ENCODE assay signal across 15 cellular contexts in the genomic region with DNA sequence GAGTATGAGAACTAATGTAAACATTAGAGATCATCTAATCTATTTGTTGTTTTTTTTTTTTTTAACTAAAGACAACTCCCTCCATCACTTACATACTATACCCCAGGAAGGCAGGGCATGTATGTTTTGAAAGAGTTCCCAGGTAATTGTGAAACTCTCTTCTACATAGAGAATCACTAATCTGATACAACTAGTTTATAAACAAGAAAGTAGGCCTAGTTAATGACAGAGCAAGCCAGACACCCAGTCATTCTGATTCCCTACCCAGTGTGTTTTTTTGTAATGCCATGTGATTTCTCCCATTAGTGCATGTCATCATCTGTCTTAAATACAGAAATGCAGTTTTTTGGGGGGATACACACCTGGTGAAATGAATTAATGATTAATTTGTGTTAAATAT.
DNase-seq lines count a peak whose midpoint lies in the region; ATAC-seq and TF ChIP-seq lines count a peak whose summit lies in the region.
"Had no signal": no experiment of that assay in that cellular context is flagged by ENCODE, and none has a peak within 500 bp of the region (broad histone marks: within the 10 kb centered on the region; RNA-seq: fewer than 3 reads in every experiment).

No MANE protein-coding gene starts in this region.

- no peak overlapping the region for H3K4me3 ChIP-seq in body of pancreas
- H3K4me3 ChIP-seq in A673 (ENCODE audit: low read depth, low read length, poor library complexity, severe bottlenecking) = no peak overlapping the region
- H3K4me3 ChIP-seq: BLaER1 treated with 17β-estradiol and CSF1 and Interleukin-3, amounts not matched to agents 10 nM and 100 nM had no signal

- H3K4me3 Mint-ChIP-seq in activated T-cell treated with anti-CD3 and anti-CD28 coated beads, Interleukin-2, amount 50 U/mL, for 72 hours = no peak overlapping the region
- no peak overlapping the region for H3K4me3 Mint-ChIP-seq in activated T-cell treated with anti-CD3 and anti-CD28 coated beads, Interleukin-2, amount 50 U/mL, for 24 hours
- H3K4me3 Mint-ChIP-seq in naive thymus-derived CD8-positive, alpha-beta T cell = no peak overlapping the region
- H3K4me3 Mint-ChIP-seq: CD4-positive, CD25-positive, alpha-beta regulatory T cell; H9 had no signal

- in situ Hi-C loops in Caki2 (cut with HindIII; ENCODE audit: low pct_unique_long_range_greater_than_20kb, low sequenced_read_pairs) = no loop called here

- ATAC-seq in activated T-cell treated with anti-CD3 and anti-CD28 coated beads, Interleukin-2, amount 50 U/mL, for 72 hours (replicated peaks in 1 of 2) = no peak
- peak; percentile 55 for ATAC-seq in body of pancreas
- no peak for ATAC-seq in naive thymus-derived CD8-positive, alpha-beta T cell
- ATAC-seq in HG03097 (IDR thresholded peaks at IDR 0.05; ENCODE audit: low FRiP score, unreplicated experiment) = no peak

- TF ChIP-seq POLR2A in body of pancreas (IDR thresholded peaks at IDR 0.05) = no peak

- BruUV-seq in A673 (replicated peaks; lab: Mats Ljungman, UMichigan) = no TSS peak

- H3K27ac ChIP-seq in body of pancreas (no peak overlapping the region), A673 (ENCODE audit: low read depth, low read length, poor library complexity, severe bottlenecking) (no peak overlapping the region)
- H3K27ac ChIP-seq: 22Rv1; BLaER1 treated with 17β-estradiol and CSF1 and Interleukin-3, amounts not matched to agents 10 nM and 100 nM had no signal

- CTCF ChIA-PET in A673 (lab: Charles Lee) = no interaction called here

- POLR2A ChIA-PET in naive thymus-derived CD8-positive, alpha-beta T cell (lab: Charles Lee) = no interaction called here
- POLR2A ChIA-PET in A673 (lab: Charles Lee; ENCODE audit: low non-redundant PET) = no interaction called here

- H3K36me3 Mint-ChIP-seq in activated T-cell treated with anti-CD3 and anti-CD28 coated beads, Interleukin-2, amount 50 U/mL, for 72 hours (ENCODE audit: insufficient read depth in 2 of 2) = peaks cover 0 to 6% of the 10 kb centered on the region in 2 donors
- peaks cover 50% of the 10 kb centered on the region for H3K36me3 Mint-ChIP-seq in activated T-cell treated with anti-CD3 and anti-CD28 coated beads, Interleukin-2, amount 50 U/mL, for 24 hours (ENCODE audit: low read depth)
- H3K36me3 Mint-ChIP-seq in naive thymus-derived CD8-positive, alpha-beta T cell = peaks cover 16 to 85% (median 37%) of the 10 kb centered on the region in 3 donors

- no peaks in the 10 kb centered on the region for H3K27me3 Mint-ChIP-seq in activated T-cell treated with anti-CD3 and anti-CD28 coated beads, Interleukin-2, amount 50 U/mL, for 72 hours (ENCODE audit: low read depth)
- no peaks in the 10 kb centered on the region for H3K27me3 Mint-ChIP-seq in activated T-cell treated with anti-CD3 and anti-CD28 coated beads, Interleukin-2, amount 50 U/mL, for 24 hours
- no peaks in the 10 kb centered on the region for H3K27me3 Mint-ChIP-seq in naive thymus-derived CD8-positive, alpha-beta T cell
- H3K27me3 Mint-ChIP-seq: CD4-positive, CD25-positive, alpha-beta regulatory T cell had no signal

- H3K36me3 ChIP-seq in body of pancreas (replicated peaks in 1 of 2; ENCODE audit: insufficient read depth in 1 of 2, low read depth in 2 of 2) (peaks cover 0 to 8% of the 10 kb centered on the region in 2 donors), A673 (ENCODE audit: insufficient read depth, low read length, poor library complexity, severe bottlenecking) (no peaks in the 10 kb centered on the region)

- H3K4me1 Mint-ChIP-seq in activated T-cell treated with anti-CD3 and anti-CD28 coated beads, Interleukin-2, amount 50 U/mL, for 72 hours (ENCODE audit: low read depth) = peaks cover 9% of the 10 kb centered on the region
- H3K4me1 Mint-ChIP-seq in activated T-cell treated with anti-CD3 and anti-CD28 coated beads, Interleukin-2, amount 50 U/mL, for 24 hours (ENCODE audit: low read depth) = peaks cover 25% of the 10 kb centered on the region
- H3K4me1 Mint-ChIP-seq in naive thymus-derived CD8-positive, alpha-beta T cell = peaks cover 15 to 45% (median 28%) of the 10 kb centered on the region in 4 donors
- H3K4me1 Mint-ChIP-seq: H9 had no signal

- no peaks in the 10 kb centered on the region for H3K9me3 Mint-ChIP-seq in activated T-cell treated with anti-CD3 and anti-CD28 coated beads, Interleukin-2, amount 50 U/mL, for 72 hours
- no peaks in the 10 kb centered on the region for H3K9me3 Mint-ChIP-seq in activated T-cell treated with anti-CD3 and anti-CD28 coated beads, Interleukin-2, amount 50 U/mL, for 24 hours
- no peaks in the 10 kb centered on the region for H3K9me3 Mint-ChIP-seq in naive thymus-derived CD8-positive, alpha-beta T cell
- H3K9me3 Mint-ChIP-seq: CD4-positive, CD25-positive, alpha-beta regulatory T cell; H9 had no signal

- intact Hi-C loops in body of pancreas (cut with DNase I) = no loop called here
- intact Hi-C loops in A673 (cut with micrococcal nuclease; ENCODE audit: unreplicated experiment) = no loop called here

- no peak for DNase-seq in activated T-cell treated with anti-CD3 and anti-CD28 coated beads, Interleukin-2, amount 50 U/mL, for 72 hours
- DNase-seq in activated T-cell treated with anti-CD3 and anti-CD28 coated beads, Interleukin-2, amount 50 U/mL, for 24 hours = no peak
- peak; percentile 44 for DNase-seq in Caki2 (ENCODE audit: low read depth)
- no peak for DNase-seq in body of pancreas
- DNase-seq in naive thymus-derived CD8-positive, alpha-beta T cell = no peak
- DNase-seq in A673 (ENCODE audit: low spot score) = no peak
- DNase-seq: CD4-positive, CD25-positive, alpha-beta regulatory T cell; DMS153; DMS79 treated with DMSO at 0.1 percent for 48 hours; EL; GOT3; H9 had no signal

- H3K9me3 ChIP-seq in body of pancreas (no peaks in the 10 kb centered on the region), A673 (ENCODE audit: low read depth, low read length, poor library complexity, severe bottlenecking) (no peaks in the 10 kb centered on the region)
- H3K9me3 ChIP-seq: BLaER1 treated with 17β-estradiol and CSF1 and Interleukin-3, amounts not matched to agents 10 nM and 100 nM had no signal

- H3K4me1 ChIP-seq in body of pancreas (no peaks in the 10 kb centered on the region), A673 (ENCODE audit: insufficient read depth, low read length, poor library complexity, severe bottlenecking) (no peaks in the 10 kb centered on the region)

- TF ChIP-seq CTCF in body of pancreas (IDR thresholded peaks at IDR 0.05) = no peak
- TF ChIP-seq CTCF in A673 (conservative IDR thresholded peaks at IDR 0.05; ENCODE audit: low read depth, low read length) = no peak

- H3K27ac Mint-ChIP-seq in activated T-cell treated with anti-CD3 and anti-CD28 coated beads, Interleukin-2, amount 50 U/mL, for 72 hours = peak overlapping the region; percentile 77
- no peak overlapping the region for H3K27ac Mint-ChIP-seq in activated T-cell treated with anti-CD3 and anti-CD28 coated beads, Interleukin-2, amount 50 U/mL, for 24 hours
- H3K27ac Mint-ChIP-seq in naive thymus-derived CD8-positive, alpha-beta T cell = peak overlapping the region in 9 of 10 donors; percentile 24 to 81 (median 47)
- H3K27ac Mint-ChIP-seq: H9 had no signal

- H3K27me3 ChIP-seq in body of pancreas (no peaks in the 10 kb centered on the region), A673 (replicated peaks; ENCODE audit: insufficient read depth, low read depth, low read length, poor library complexity) (no peaks in the 10 kb centered on the region)
- H3K27me3 ChIP-seq: BLaER1 treated with 17β-estradiol and CSF1 and Interleukin-3, amounts not matched to agents 10 nM and 100 nM had no signal
